In the genomic region with DNA sequence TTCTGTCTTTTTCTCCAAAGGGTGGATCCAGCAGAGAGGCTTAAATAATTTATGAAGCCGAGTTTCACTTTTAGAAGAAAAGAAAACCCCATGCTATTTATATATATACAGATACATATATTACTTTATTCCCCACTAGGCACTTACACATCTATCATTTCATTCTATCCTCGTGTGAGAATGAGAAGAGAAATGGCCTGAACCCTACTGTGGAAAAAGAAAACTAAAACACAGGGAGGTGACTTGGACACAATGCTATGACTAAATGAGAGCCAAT, we compare ENCODE assay signal across 18 cellular contexts.
A peak's percentile ranks its signal among the peaks of the same experiment; 100 is the strongest.
DNase-seq lines count a peak whose midpoint lies in the region; ATAC-seq, FAIRE-seq and TF ChIP-seq lines count a peak whose summit lies in the region.
"Had no signal": no experiment of that assay in that cellular context is flagged by ENCODE, and none has a peak within 500 bp of the region (broad histone marks: within the 10 kb centered on the region; RNA-seq: fewer than 3 reads in every experiment).

No MANE protein-coding gene starts in this region.

- DNase-seq in left ventricle myocardium inferior (no peak), Right ventricle myocardium superior (no peak), K562 (ENCODE audit: extremely low read depth in 1 of 4, low spot score in 3 of 4) (no peak), psoas muscle (no peak), transverse colon (no peak), RWPE1 (ENCODE audit: low spot score) (no peak), NCI-H345 treated with DMSO at 0.1 percent for 48 hours (lab: John Stamatoyannopoulos, UW; ENCODE audit: unreplicated experiment) (no peak), AG08395 (ENCODE audit: low spot score) (no peak)
- DNase-seq: Calu3; DMS53; EL; NCI-H1048; NCI-H1436; NCI-H1930; NK-92 treated with Interleukin-12 subunit alpha and Interleukin-12 subunit beta, amount 100 ng/mL, for 24 hours; PC-3; SJCRH30 had no signal

- H3K27me3 ChIP-seq in left ventricle myocardium inferior (ENCODE audit: low read depth), result no peaks in the 10 kb centered on the region
- no peaks in the 10 kb centered on the region for H3K27me3 ChIP-seq in K562 (ENCODE audit: control insufficient read depth in 2 of 2, insufficient read depth in 2 of 2, low read length in 2 of 2)
- H3K27me3 ChIP-seq in psoas muscle (ENCODE audit: insufficient read depth in 3 of 3, low read length in 2 of 3), result no peaks in the 10 kb centered on the region
- H3K27me3 ChIP-seq in transverse colon, result no peaks in the 10 kb centered on the region
- H3K27me3 ChIP-seq: BLaER1, SJCRH30 had no signal

- peak overlapping the region; percentile 66 for H3K4me2 ChIP-seq in K562 (ENCODE audit: insufficient read depth, low read length)
- H3K4me2 ChIP-seq: BLaER1 had no signal

- no TSS peak for BruUV-seq in K562 (replicated peaks; lab: Mats Ljungman, UMichigan)

- no peak for TF ChIP-seq POLR2A in K562 (conservative IDR thresholded peaks at IDR 0.05)
- TF ChIP-seq POLR2A in transverse colon (IDR thresholded peaks at IDR 0.05), result no peak

- no peak for ATAC-seq in Right ventricle myocardium superior (ENCODE audit: poor library complexity)
- ATAC-seq in K562, result no peak; the same call in 2 of the 3 replicates
- ATAC-seq in psoas muscle, result no peak
- ATAC-seq: PC-3 had no signal

- H3K4me1 ChIP-seq in left ventricle myocardium inferior (peaks cover 70% of the 10 kb centered on the region), K562 (replicated peaks in 1 of 2; ENCODE audit: control insufficient read depth in 2 of 2, insufficient read depth in 2 of 2, low read length in 2 of 2) (peaks cover 41 to 61% of the 10 kb centered on the region in 2 experiments), psoas muscle (peaks cover 30% of the 10 kb centered on the region), transverse colon (peaks cover 0 to 12% (median 7%) of the 10 kb centered on the region in 4 donors)
- H3K4me1 ChIP-seq: SJCRH30 had no signal

- TF ChIP-seq RAD21 in K562 (CRISPR knock-in tag; conservative IDR thresholded peaks at IDR 0.05 in 1 of 2, IDR thresholded peaks at IDR 0.05 in 1 of 2), result no peak

- H2AFZ ChIP-seq in K562 (ENCODE audit: low read depth, low read length), result peak overlapping the region; percentile 89

- no peaks in the 10 kb centered on the region for H4K20me1 ChIP-seq in K562 (replicated peaks; ENCODE audit: control insufficient read depth, insufficient read depth, low read length)
- H4K20me1 ChIP-seq: BLaER1 had no signal

- H3K27ac ChIP-seq in left ventricle myocardium inferior (replicated peaks) (peak overlapping the region; percentile 56), K562 (ENCODE audit: extremely low read depth, low read depth, low read length) (peak overlapping the region; percentile 79), psoas muscle (peak overlapping the region; percentile 41), transverse colon (peak overlapping the region; percentile 12 to 39 (median 34)), RWPE1 (no peak overlapping the region)
- H3K27ac ChIP-seq: BLaER1, SJCRH30 had no signal

- no peaks in the 10 kb centered on the region for H3K79me2 ChIP-seq in K562 (ENCODE audit: control insufficient read depth, insufficient read depth, low read length)

- 16% methylated on average over 2 of the region's 2 CpGs for WGBS in K562 (ENCODE audit: insufficient coverage, low coverage, missing lambda C conversion rate)
- WGBS in psoas muscle, 3 donors, result 74 to 76% (median 75%) methylated on average over 2 of the region's 2 CpGs
- 69 to 88% methylated on average over 1 to 2 of the region's 2 CpGs for WGBS in transverse colon (ENCODE audit: low coverage in 1 of 2), 2 donors

- H3K4me3 ChIP-seq in left ventricle myocardium inferior (no peak overlapping the region), K562 (no peak overlapping the region), psoas muscle (no peak overlapping the region), transverse colon (no peak overlapping the region)
- H3K4me3 ChIP-seq: BLaER1, SJCRH30 had no signal

- H3K36me3 ChIP-seq in left ventricle myocardium inferior (no peaks in the 10 kb centered on the region), K562 (ENCODE audit: control insufficient read depth, insufficient read depth, low read length) (no peaks in the 10 kb centered on the region), psoas muscle (ENCODE audit: insufficient read depth in 1 of 2, low read depth in 1 of 2) (no peaks in the 10 kb centered on the region), transverse colon (no peaks in the 10 kb centered on the region)
- H3K36me3 ChIP-seq: SJCRH30 had no signal

- no peak for TF ChIP-seq CTCF in left ventricle myocardium inferior (IDR thresholded peaks at IDR 0.05; ENCODE audit: borderline replicate concordance)
- no peak for TF ChIP-seq CTCF in K562 (IDR thresholded peaks at IDR 0.05 in 2 of 3, conservative IDR thresholded peaks at IDR 0.05 in 1 of 3; ENCODE audit: insufficient read depth in 2 of 3, low read depth in 1 of 3, low read length in 3 of 3)
- TF ChIP-seq CTCF in psoas muscle (IDR thresholded peaks at IDR 0.05), result no peak
- no peak for TF ChIP-seq CTCF in transverse colon (IDR thresholded peaks at IDR 0.05)
- no peak for TF ChIP-seq CTCF in RWPE1 (conservative IDR thresholded peaks at IDR 0.05; ENCODE audit: low read depth)

- no peak for FAIRE-seq in K562 (lab: Jason Lieb, UNC)

- in situ Hi-C loops in K562 (cut with MboI), result no loop called here
- in situ Hi-C loops in transverse colon (cut with MboI; ENCODE audit: low pct_ligation_motif_present in 1 of 4, low pct_unique_long_range_greater_than_20kb in 1 of 4, low sequenced_read_pairs in 3 of 4), result no loop called here

- H3K9me3 ChIP-seq in left ventricle myocardium inferior (replicated peaks), result no peaks in the 10 kb centered on the region
- no peaks in the 10 kb centered on the region for H3K9me3 ChIP-seq in K562 (replicated peaks; ENCODE audit: control insufficient read depth, insufficient read depth, low read depth, low read length)
- no peaks in the 10 kb centered on the region for H3K9me3 ChIP-seq in psoas muscle
- H3K9me3 ChIP-seq in transverse colon, result no peaks in the 10 kb centered on the region
- H3K9me3 ChIP-seq: BLaER1, SJCRH30 had no signal

- POLR2A ChIA-PET in K562 (lab: Yijun Ruan, JAX), result interaction anchor here (0.7 to 1.5 kb wide), 5 partner anchors 9 to 639 kb away, joined by 3 to 7 read pairs (median 3); a partner anchor contains a TSS
- POLR2A ChIA-PET in RWPE1 (lab: Yijun Ruan, JAX; ENCODE audit: low non-redundant PET), result no interaction called here

- H3K9ac ChIP-seq in K562 (ENCODE audit: insufficient read depth in 1 of 2, low read depth in 2 of 2, low read length in 2 of 2), result peak overlapping the region; percentile 72 to 80; a peak in 3 of 4 replicates
- H3K9ac ChIP-seq: BLaER1 had no signal

- no peaks in the 10 kb centered on the region for H3K9me1 ChIP-seq in K562 (ENCODE audit: control insufficient read depth, insufficient read depth, low read length)

- TF ChIP-seq EP300 in K562 (IDR thresholded peaks at IDR 0.05; ENCODE audit: low read length) (no peak), transverse colon (IDR thresholded peaks at IDR 0.05; ENCODE audit: low read depth) (no peak)

- intact Hi-C loops in left ventricle myocardium inferior (cut with micrococcal nuclease), result no loop called here
- intact Hi-C loops in Right ventricle myocardium superior (cut with DNase I), result no loop called here
- intact Hi-C loops in K562 (cut with micrococcal nuclease), result loop anchor here (10.0 kb wide), 1 partner anchor 616 kb away; no protein-coding TSS in a partner anchor
- intact Hi-C loops in psoas muscle (cut with DNase I), result no loop called here
- intact Hi-C loops in transverse colon (cut with DNase I; ENCODE audit: low total_unique reads), result no loop called here

- CTCF ChIA-PET in K562 (lab: Yijun Ruan, JAX; ENCODE audit: low intra/inter-chr PET ratio), result no interaction called here
- CTCF ChIA-PET in RWPE1 (lab: Yijun Ruan, JAX), result interaction anchor here (0.8 to 1.3 kb wide), 2 partner anchors 9 to 51 kb away, joined by 3 to 4 read pairs; no protein-coding TSS in a partner anchor

TF ChIP-seq in K562, 482 proteins besides CTCF, POLR2A, EP300 and RAD21:
- TF ChIP-seq CHCHD3 (CRISPR knock-in tag; IDR thresholded peaks at IDR 0.05), result no peak
- no peak for TF ChIP-seq OTX1 (CRISPR knock-in tag; IDR thresholded peaks at IDR 0.05)
- no peak for TF ChIP-seq SETDB1 (IDR thresholded peaks at IDR 0.05; ENCODE audit: low read length)
- no peak for TF ChIP-seq ETV6 (IDR thresholded peaks at IDR 0.05; ENCODE audit: borderline replicate concordance in 1 of 2, low read depth in 2 of 2, low read length in 1 of 2)
- TF ChIP-seq ETV6 (CRISPR knock-in tag; IDR thresholded peaks at IDR 0.05; ENCODE audit: borderline replicate concordance), result no peak
- no peak for TF ChIP-seq ZNF586 (CRISPR knock-in tag; conservative IDR thresholded peaks at IDR 0.05)
- TF ChIP-seq GTF2E2 (tag; IDR thresholded peaks at IDR 0.05), result peak; percentile 57; the same call in 1 of the 2 replicates
- TF ChIP-seq MYC (IDR thresholded peaks at IDR 0.05; ENCODE audit: low read depth, low read length), result peak; percentile 55; the same call in 1 of the 2 replicates
- no peak for TF ChIP-seq MYC (CRISPR knock-in tag; IDR thresholded peaks at IDR 0.05; ENCODE audit: borderline replicate concordance, low read depth)
